In genomic region chrX:79161655-79162054, GRCh38 we compare ENCODE assay signal across 8 cellular contexts. TPM values are rescaled to one million over a fixed set of nuclear protein-coding genes. Genes with fewer than 3 reads are reported as not detected.
A peak's percentile ranks its signal among the peaks of the same experiment; 100 is the strongest.
DNase-seq lines count a peak whose midpoint lies in the region; ATAC-seq and TF ChIP-seq lines count a peak whose summit lies in the region.

No MANE protein-coding gene starts in this region.

- no peaks in the 10 kb centered on the region for H3K27me3 Mint-ChIP-seq in activated CD8-positive, alpha-beta memory T cell treated with anti-CD3 and anti-CD28 coated beads, Interleukin-2, amount 10 ng/mL, durations not matched to agents 7 days and 5 days
- H3K27me3 Mint-ChIP-seq in T-helper 17 cell (no peaks in the 10 kb centered on the region), endothelial cell (ENCODE audit: unreplicated experiment) (no peaks in the 10 kb centered on the region)

- peak; percentile 83 for ATAC-seq in activated CD8-positive, alpha-beta memory T cell treated with anti-CD3 and anti-CD28 coated beads, Interleukin-2, amount 10 ng/mL, durations not matched to agents 7 days and 5 days
- ATAC-seq in HG02884 (IDR thresholded peaks at IDR 0.05; ENCODE audit: unreplicated experiment) (peak; percentile 76), T-helper 17 cell (peak; percentile 89), mucosa of descending colon (peak; percentile 75)

- no peaks in the 10 kb centered on the region for H3K4me1 ChIP-seq in mucosa of descending colon (ENCODE audit: low read depth)

- TF ChIP-seq CTCF in mucosa of descending colon (IDR thresholded peaks at IDR 0.05) (no peak), endothelial cell (IDR thresholded peaks at IDR 0.05; ENCODE audit: unreplicated experiment) (no peak)

- peak overlapping the region; percentile 88 for H3K4me3 Mint-ChIP-seq in activated CD8-positive, alpha-beta memory T cell treated with anti-CD3 and anti-CD28 coated beads, Interleukin-2, amount 10 ng/mL, durations not matched to agents 7 days and 5 days
- peak overlapping the region; percentile 90 for H3K4me3 Mint-ChIP-seq in T-helper 17 cell
- no peak overlapping the region for H3K4me3 Mint-ChIP-seq in endothelial cell (ENCODE audit: unreplicated experiment)

- H3K36me3 ChIP-seq in mucosa of descending colon (ENCODE audit: low read depth): no peaks in the 10 kb centered on the region

- CTCF ChIA-PET in activated CD8-positive, alpha-beta memory T cell treated with anti-CD3 and anti-CD28 coated beads, Interleukin-2, amount 10 ng/mL, durations not matched to agents 7 days and 5 days (lab: Charles Lee): interaction anchor here (0.6 to 2.3 kb wide), 9 partner anchors 10 to 203 kb away, joined by 3 to 8 read pairs (median 3); partner anchors contain the start of gene GPR174

- peak overlapping the region; percentile 99 for H3K27ac Mint-ChIP-seq in activated CD8-positive, alpha-beta memory T cell treated with anti-CD3 and anti-CD28 coated beads, Interleukin-2, amount 10 ng/mL, durations not matched to agents 7 days and 5 days
- peak overlapping the region; percentile 97 for H3K27ac Mint-ChIP-seq in T-helper 17 cell
- no peak overlapping the region for H3K27ac Mint-ChIP-seq in endothelial cell (ENCODE audit: unreplicated experiment)

- H3K9me3 ChIP-seq in T-helper 17 cell (ENCODE audit: control insufficient read depth, low read length, poor library complexity, severe bottlenecking) (no peaks in the 10 kb centered on the region), mucosa of descending colon (no peaks in the 10 kb centered on the region)

- no peak overlapping the region for H3K4me3 ChIP-seq in mucosa of descending colon

- intact Hi-C loops in mucosa of descending colon (cut with DNase I, micrococcal nuclease): no loop called here

- H3K36me3 Mint-ChIP-seq in activated CD8-positive, alpha-beta memory T cell treated with anti-CD3 and anti-CD28 coated beads, Interleukin-2, amount 10 ng/mL, durations not matched to agents 7 days and 5 days: peaks cover 47% of the 10 kb centered on the region
- H3K36me3 Mint-ChIP-seq in T-helper 17 cell (ENCODE audit: low read depth) (peaks cover 4% of the 10 kb centered on the region), endothelial cell (ENCODE audit: low read depth, unreplicated experiment) (no peaks in the 10 kb centered on the region)

- H3K4me1 Mint-ChIP-seq in activated CD8-positive, alpha-beta memory T cell treated with anti-CD3 and anti-CD28 coated beads, Interleukin-2, amount 10 ng/mL, durations not matched to agents 7 days and 5 days: peaks cover 64% of the 10 kb centered on the region
- H3K4me1 Mint-ChIP-seq in T-helper 17 cell (peaks cover 32% of the 10 kb centered on the region), endothelial cell (ENCODE audit: unreplicated experiment) (peaks cover 5% of the 10 kb centered on the region)

- no peaks in the 10 kb centered on the region for H3K9me3 Mint-ChIP-seq in activated CD8-positive, alpha-beta memory T cell treated with anti-CD3 and anti-CD28 coated beads, Interleukin-2, amount 10 ng/mL, durations not matched to agents 7 days and 5 days (ENCODE audit: low read depth)
- no peaks in the 10 kb centered on the region for H3K9me3 Mint-ChIP-seq in endothelial cell (ENCODE audit: unreplicated experiment)

- DNase-seq in activated CD8-positive, alpha-beta memory T cell treated with anti-CD3 and anti-CD28 coated beads, Interleukin-2, amount 10 ng/mL, durations not matched to agents 7 days and 5 days: peak; percentile 76
- no peak for DNase-seq in activated CD8-positive, alpha-beta memory T cell treated with anti-CD3 and anti-CD28 coated beads, Interleukin-2, amount 50 U/mL, for 48 hours
- DNase-seq in T-helper 17 cell (peak in 1 of 3 donors; percentile 19), mucosa of descending colon (peak in 1 of 3 donors; percentile 4), DMS79 treated with DMSO at 0.1 percent for 48 hours (lab: John Stamatoyannopoulos, UW) (no peak), amygdala (lab: John Stamatoyannopoulos, UW) (no peak), endothelial cell (ENCODE audit: low spot score) (no peak)

RNA-seq across cellular contexts. Expression of gene GPR174, which starts 17.2 kb away (rescaled TPM):
- total RNA-seq in activated CD8-positive, alpha-beta memory T cell treated with anti-CD3 and anti-CD28 coated beads, Interleukin-2, amount 10 ng/mL, durations not matched to agents 7 days and 5 days: 10 to 100 TPM; 48.0 to 76.9 TPM
- total RNA-seq in T-helper 17 cell (10 to 100 TPM; 34.5 to 41.2 TPM), mucosa of descending colon (1 to 10 TPM; 1.2 to 2.3 (median 1.3) TPM), endothelial cell (ENCODE audit: unreplicated experiment) (not detected)

Comparison
In these comparisons a context has a peak if more than half of its experiments do, and no peak if none do; other contexts are left out.
1. RNA of gene GPR174, which starts 17.2 kb away (total RNA-seq): 48.0 to 76.9 TPM in activated CD8-positive, alpha-beta memory T cell treated with anti-CD3 and anti-CD28 coated beads, Interleukin-2, amount 10 ng/mL, durations not matched to agents 7 days and 5 days and 34.5 to 41.2 TPM in T-helper 17 cell; 1.2 to 2.3 TPM in mucosa of descending colon and not detected in endothelial cell (single experiment); every median in the first group is over 10 times any median in the second.
2. Peak in every context shown above with its lines, with median percentiles within 50 percentile points of each other: ATAC-seq.